Comparison of ENCODE assay signal across 1 cellular context in genomic region chr15:70329179-70329578, GRCh38.
TF ChIP-seq lines count a peak whose summit lies in the region.

No MANE protein-coding gene starts in this region.

TF ChIP-seq in SK-N-SH, 30 proteins besides CTCF, POLR2A, EP300 and RAD21 (continued from another document):
- TF ChIP-seq ZBTB33 (IDR thresholded peaks at IDR 0.05; ENCODE audit: borderline replicate concordance, low read depth) (no peak), MAX (IDR thresholded peaks at IDR 0.05; ENCODE audit: low read depth) (no peak), FOSL2 (IDR thresholded peaks at IDR 0.05; ENCODE audit: borderline replicate concordance, low read depth) (no peak), TEAD4 (IDR thresholded peaks at IDR 0.05; ENCODE audit: borderline replicate concordance, insufficient read depth) (no peak), RFX5 (IDR thresholded peaks at IDR 0.05; ENCODE audit: low read length) (no peak), PBX3 (IDR thresholded peaks at IDR 0.05) (no peak), TCF12 (IDR thresholded peaks at IDR 0.05) (no peak), NRF1 (IDR thresholded peaks at IDR 0.05; ENCODE audit: low read depth, low read length) (no peak), ELF1 (IDR thresholded peaks at IDR 0.05) (no peak), FOXM1 (IDR thresholded peaks at IDR 0.05; ENCODE audit: low read depth) (no peak), YY1 (IDR thresholded peaks at IDR 0.05; ENCODE audit: low read depth) (no peak), USF1 (IDR thresholded peaks at IDR 0.05; ENCODE audit: borderline replicate concordance, low read depth) (no peak), GATA2 (CRISPR knock-in tag; IDR thresholded peaks at IDR 0.05) (no peak), RXRA (IDR thresholded peaks at IDR 0.05; ENCODE audit: borderline replicate concordance, low read depth) (no peak)
